ENCODE assay signal across 15 cellular contexts in genomic region chr2:220580113-220580512, GRCh38.
DNase-seq lines count a peak whose midpoint lies in the region; ATAC-seq and TF ChIP-seq lines count a peak whose summit lies in the region.
"Had no signal": no experiment of that assay in that cellular context is flagged by ENCODE, and none has a peak within 500 bp of the region (broad histone marks: within the 10 kb centered on the region; RNA-seq: fewer than 3 reads in every experiment).

No MANE protein-coding gene starts in this region.

- H3K27me3 Mint-ChIP-seq in type B pancreatic cell = peaks cover 8% of the 10 kb centered on the region

- H3K4me3 Mint-ChIP-seq in type B pancreatic cell = no peak overlapping the region
- H3K4me3 Mint-ChIP-seq: CD4-positive, CD25-positive, alpha-beta regulatory T cell; GM23338; HFFc6 had no signal

- H3K9me3 Mint-ChIP-seq in type B pancreatic cell = no peaks in the 10 kb centered on the region
- H3K9me3 Mint-ChIP-seq: GM23338, HFFc6 had no signal

- ATAC-seq in SK-N-SH treated with all-trans-retinoic acid at 6 μM for 48 hours = no peak
- ATAC-seq: GM23338, HepG2, K562 had no signal

- DNase-seq in NAMALWA (ENCODE audit: low spot score) (peak; percentile 21), iPS-NIHi11 (ENCODE audit: low spot score) (peak; percentile 25), type B pancreatic cell (ENCODE audit: extremely low spot score, unreplicated experiment) (no peak), SKM-1 treated with dmso at 0.1 percent for 144 hours (lab: John Stamatoyannopoulos, UW; ENCODE audit: unreplicated experiment) (no peak), NCI-H146 (lab: John Stamatoyannopoulos, UW) (no peak)
- DNase-seq: ACHN; CD4-positive, CD25-positive, alpha-beta regulatory T cell; DMS53; GF-D8; HFFc6 had no signal

- no peaks in the 10 kb centered on the region for H3K4me1 Mint-ChIP-seq in type B pancreatic cell (ENCODE audit: unreplicated experiment)
- H3K4me1 Mint-ChIP-seq: CD4-positive, CD25-positive, alpha-beta regulatory T cell; GM23338 had no signal

- peak; percentile 2 for TF ChIP-seq CTCF in GM12873 (IDR thresholded peaks at IDR 0.05; ENCODE audit: insufficient read depth, low read depth, low read length, missing control alignments)
- TF ChIP-seq CTCF in type B pancreatic cell (conservative IDR thresholded peaks at IDR 0.05) = peak; percentile 14

- H3K27ac Mint-ChIP-seq in type B pancreatic cell = no peak overlapping the region
- H3K27ac Mint-ChIP-seq: CD4-positive, CD25-positive, alpha-beta regulatory T cell; GM23338; HFFc6 had no signal

- no peaks in the 10 kb centered on the region for H3K36me3 Mint-ChIP-seq in type B pancreatic cell
- H3K36me3 Mint-ChIP-seq: CD4-positive, CD25-positive, alpha-beta regulatory T cell had no signal

TF ChIP-seq in SK-N-SH treated with all-trans-retinoic acid at 6 μM for 48 hours, 23 proteins besides CTCF, POLR2A, EP300 and RAD21:
- TF ChIP-seq ARNTL (CRISPR knock-in tag; IDR thresholded peaks at IDR 0.05; ENCODE audit: borderline replicate concordance, low read depth) = no peak
- TF ChIP-seq RARB (CRISPR knock-in tag; IDR thresholded peaks at IDR 0.05) = no peak
- TF ChIP-seq GLIS3 (CRISPR knock-in tag; IDR thresholded peaks at IDR 0.05) = no peak
- no peak for TF ChIP-seq OSR1 (CRISPR knock-in tag; IDR thresholded peaks at IDR 0.05)
- no peak for TF ChIP-seq ZFP30 (CRISPR knock-in tag; IDR thresholded peaks at IDR 0.05)
- TF ChIP-seq ZC3H10 (CRISPR knock-in tag; IDR thresholded peaks at IDR 0.05) = no peak
- TF ChIP-seq ISL1 (CRISPR knock-in tag; IDR thresholded peaks at IDR 0.05) = no peak
- TF ChIP-seq ZNF70 (CRISPR knock-in tag; IDR thresholded peaks at IDR 0.05) = no peak
- no peak for TF ChIP-seq ESRRG (CRISPR knock-in tag; IDR thresholded peaks at IDR 0.05)
- TF ChIP-seq TCF4 (CRISPR knock-in tag; IDR thresholded peaks at IDR 0.05; ENCODE audit: borderline replicate concordance) = no peak
- no peak for TF ChIP-seq CSDC2 (CRISPR knock-in tag; IDR thresholded peaks at IDR 0.05)
- no peak for TF ChIP-seq ZFP3 (CRISPR knock-in tag; IDR thresholded peaks at IDR 0.05)
- TF ChIP-seq, protein P1, sequence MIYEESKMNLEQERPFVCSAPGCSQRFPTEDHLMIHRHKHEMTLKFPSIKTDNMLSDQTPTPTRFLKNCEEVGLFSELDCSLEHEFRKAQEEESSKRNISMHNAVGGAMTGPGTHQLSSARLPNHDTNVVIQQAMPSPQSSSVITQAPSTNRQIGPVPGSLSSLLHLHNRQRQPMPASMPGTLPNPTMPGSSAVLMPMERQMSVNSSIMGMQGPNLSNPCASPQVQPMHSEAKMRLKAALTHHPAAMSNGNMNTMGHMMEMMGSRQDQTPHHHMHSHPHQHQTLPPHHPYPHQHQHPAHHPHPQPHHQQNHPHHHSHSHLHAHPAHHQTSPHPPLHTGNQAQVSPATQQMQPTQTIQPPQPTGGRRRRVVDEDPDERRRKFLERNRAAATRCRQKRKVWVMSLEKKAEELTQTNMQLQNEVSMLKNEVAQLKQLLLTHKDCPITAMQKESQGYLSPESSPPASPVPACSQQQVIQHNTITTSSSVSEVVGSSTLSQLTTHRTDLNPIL (CRISPR knock-in tag; IDR thresholded peaks at IDR 0.05; ENCODE audit: low read depth) = no peak
- TF ChIP-seq ZNF8 (CRISPR knock-in tag; IDR thresholded peaks at IDR 0.05) = no peak
- TF ChIP-seq CSRNP3 (CRISPR knock-in tag; IDR thresholded peaks at IDR 0.05) = no peak
TF ChIP-seq in SK-N-SH treated with all-trans-retinoic acid at 6 μM for 48 hours: peak in this region for 0.

Comparison
In these comparisons a context has a peak if more than half of its experiments do, and no peak if none do; other contexts are left out.
1. DNase-seq: peak in NAMALWA (single experiment) and iPS-NIHi11 (single experiment); none in type B pancreatic cell (single experiment), SKM-1 treated with dmso at 0.1 percent for 144 hours (single experiment) and NCI-H146 (single experiment).